ENCODE assay signal across 35 cellular contexts in the genomic region with DNA sequence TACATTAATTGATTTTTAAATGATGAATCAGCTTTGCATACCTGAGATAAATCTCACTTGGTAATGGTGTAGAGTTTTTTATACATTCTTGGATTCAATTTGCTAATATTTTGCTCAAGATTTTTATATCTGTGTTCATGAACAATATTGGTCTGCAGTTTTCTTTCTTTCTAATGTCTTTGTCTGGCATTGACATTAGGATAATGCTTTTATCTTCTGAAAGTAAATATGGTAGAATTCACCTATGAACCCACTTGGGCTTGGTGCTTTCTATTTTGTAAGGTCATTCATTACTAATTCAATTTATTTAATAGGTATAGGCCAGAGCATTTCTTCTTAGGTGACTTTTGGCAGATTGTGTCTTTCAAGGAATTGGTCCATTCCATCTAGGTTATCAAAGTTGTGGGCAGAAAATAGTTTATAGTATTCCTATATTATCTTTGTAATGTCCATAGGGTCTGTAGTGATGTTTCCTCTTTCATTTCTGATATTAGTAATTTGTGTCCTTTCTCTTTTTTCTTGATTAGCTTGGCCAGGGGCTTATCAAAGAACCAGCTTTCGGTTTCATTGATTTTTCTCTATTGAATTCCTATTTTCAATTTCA. TPM values are rescaled to one million over a fixed set of nuclear protein-coding genes. Genes with fewer than 3 reads are reported as not detected.
"Had no signal": no experiment of that assay in that cellular context is flagged by ENCODE, and none has a peak within 500 bp of the region (broad histone marks: within the 10 kb centered on the region; RNA-seq: fewer than 3 reads in every experiment).

No MANE protein-coding gene starts in this region.

- H3K27me3 ChIP-seq: ascending aorta, cardiac muscle cell had no signal

- DNase-seq: activated CD4-positive, alpha-beta memory T cell treated with anti-CD3 and anti-CD28 coated beads, Interleukin-2, amount 10 ng/mL, durations not matched to agents 7 days and 5 days; activated CD4-positive, alpha-beta T cell treated with anti-CD3 and anti-CD28 coated beads for 1 hour; activated CD4-positive, alpha-beta T cell treated with anti-CD3 and anti-CD28 coated beads for 36 hours; activated CD4-positive, alpha-beta T cell treated with anti-CD3 and anti-CD28 coated beads for 48 hours; activated CD4-positive, alpha-beta T cell treated with anti-CD3 and anti-CD28 coated beads, Interleukin-2, amount 10 ng/mL, durations not matched to agents 7 days and 5 days; activated CD4-positive, alpha-beta T cell treated with anti-CD3 and anti-CD28 coated beads, Interleukin-2, amount 50 U/mL, for 48 hours; activated CD4-positive, CD25-positive, alpha-beta regulatory T cell; activated CD8-positive, alpha-beta memory T cell treated with anti-CD3 and anti-CD28 coated beads for 24 hours; activated CD8-positive, alpha-beta memory T cell treated with anti-CD3 and anti-CD28 coated beads, Interleukin-2, amount 10 ng/mL, durations not matched to agents 7 days and 5 days; activated CD8-positive, alpha-beta memory T cell treated with anti-CD3 and anti-CD28 coated beads, Interleukin-2, amount 50 U/mL, for 48 hours; activated CD8-positive, alpha-beta T cell treated with anti-CD3 and anti-CD28 coated beads, Interleukin-2, amount 10 ng/mL, durations not matched to agents 7 days and 5 days; activated effector memory CD4-positive, alpha-beta T cell treated with Interleukin-2 at 50 U/mL for 16 hours; activated gamma-delta T cell; activated naive CD4-positive, alpha-beta T cell treated with anti-CD3 and anti-CD28 coated beads, Interleukin-2, amount 10 ng/mL, durations not matched to agents 7 days and 5 days; activated naive CD4-positive, alpha-beta T cell treated with Interleukin-2 at 50 U/mL for 16 hours; activated naive CD8-positive, alpha-beta T cell treated with anti-CD3 and anti-CD28 coated beads, Interleukin-2, amount 10 ng/mL, durations not matched to agents 7 days and 5 days; activated naive CD8-positive, alpha-beta T cell treated with anti-CD3 and anti-CD28 coated beads, Interleukin-2, amount 50 U/mL, for 24 hours; activated T-cell treated with anti-CD3 and anti-CD28 coated beads, Interleukin-2, amount 50 U/mL, for 24 hours; activated T-cell treated with anti-CD3 and anti-CD28 coated beads, Interleukin-2, amount 50 U/mL, for 48 hours; amygdala; anterior cingulate cortex; caudate nucleus; cerebellar nuclear complex; T-helper 1 cell; T-helper 2 cell; T-helper 9 cell had no signal

- H3K4me1 ChIP-seq: ascending aorta had no signal

- H3K4me3 ChIP-seq: ascending aorta, cardiac muscle cell had no signal

- H3K36me3 ChIP-seq: ascending aorta, cardiac muscle cell had no signal

- FAIRE-seq: bronchial epithelial cell, TTC549 had no signal

- H3K27ac ChIP-seq: ascending aorta, cardiac muscle cell, VCaP had no signal

- ATAC-seq: activated CD4-positive, alpha-beta T cell treated with anti-CD3 and anti-CD28 coated beads for 36 hours; activated CD4-positive, CD25-positive, alpha-beta regulatory T cell treated with anti-CD3 and anti-CD28 coated beads, Interleukin-2, amount 50 U/mL, for 24 hours; activated CD8-positive, alpha-beta memory T cell treated with anti-CD3 and anti-CD28 coated beads, Interleukin-2, amount 10 ng/mL, durations not matched to agents 7 days and 5 days; activated CD8-positive, alpha-beta T cell treated with anti-CD3 and anti-CD28 coated beads, Interleukin-2, amount 10 ng/mL, durations not matched to agents 7 days and 5 days; activated naive CD8-positive, alpha-beta T cell treated with anti-CD3 and anti-CD28 coated beads, Interleukin-2, amount 50 U/mL, for 24 hours; WTC11 had no signal

- H3K9me3 ChIP-seq: ascending aorta had no signal

RNA-seq across cellular contexts. Expression of gene NACA2, which starts 45.6 kb away (rescaled TPM):
- total RNA-seq: activated CD4-positive, alpha-beta memory T cell treated with anti-CD3 and anti-CD28 coated beads, Interleukin-2, amount 10 ng/mL, durations not matched to agents 7 days and 5 days; activated CD4-positive, alpha-beta T cell treated with anti-CD3 and anti-CD28 coated beads for 36 hours; activated CD8-positive, alpha-beta memory T cell treated with anti-CD3 and anti-CD28 coated beads, Interleukin-2, amount 10 ng/mL, durations not matched to agents 7 days and 5 days; activated CD8-positive, alpha-beta T cell treated with anti-CD3 and anti-CD28 coated beads, Interleukin-2, amount 10 ng/mL, durations not matched to agents 7 days and 5 days; activated naive CD8-positive, alpha-beta T cell treated with anti-CD3 and anti-CD28 coated beads, Interleukin-2, amount 10 ng/mL, durations not matched to agents 7 days and 5 days; activated T-helper 2 cell treated with anti-CD3 and anti-CD28 coated beads, Interferon-gamma antibody, Interleukin-2, Interleukin-4, amounts not matched to agents 10 μg/mL and 5 μg/mL and 100 μg/mL, durations not matched to agents 14 hours and 24 hours and 36 hours; ascending aorta; bronchial epithelial cell; cardiac muscle cell; chondrocyte; WTC11 had no signal
- polyA plus RNA-seq: cardiac muscle cell had no signal
